17 cellular contexts compared by ENCODE assay signal in genomic region chr2:217489145-217489960, GRCh38.
DNase-seq lines count a peak whose midpoint lies in the region; ATAC-seq and TF ChIP-seq lines count a peak whose summit lies in the region.
"Had no signal": no experiment of that assay in that cellular context is flagged by ENCODE, and none has a peak within 500 bp of the region (broad histone marks: within the 10 kb centered on the region; RNA-seq: fewer than 3 reads in every experiment).

No MANE protein-coding gene starts in this region.

- H3K27me3 Mint-ChIP-seq in osteocyte (ENCODE audit: unreplicated experiment): no peaks in the 10 kb centered on the region
- H3K27me3 Mint-ChIP-seq: T-helper 17 cell had no signal

- no peak overlapping the region for H3K4me3 ChIP-seq in astrocyte of the spinal cord (ENCODE audit: low read depth, low read length)
- no peak overlapping the region for H3K4me3 ChIP-seq in mucosa of descending colon
- H3K4me3 ChIP-seq: gastrocnemius medialis, GM12878 had no signal

- H3K27ac Mint-ChIP-seq in osteocyte (ENCODE audit: unreplicated experiment): peak overlapping the region; percentile 69
- H3K27ac Mint-ChIP-seq: activated naive CD8-positive, alpha-beta T cell; stimulated activated naive B cell treated with anti-CD40 and anti-IgM and Interleukin-4, amounts not matched to agents 10 μg/mL and 1 μg/mL and 100 μg/mL, for 72 hours; T-helper 17 cell had no signal

- peak overlapping the region; percentile 24 for H3K4me3 Mint-ChIP-seq in osteocyte (ENCODE audit: unreplicated experiment)
- H3K4me3 Mint-ChIP-seq: activated naive CD8-positive, alpha-beta T cell; stimulated activated naive B cell treated with anti-CD40 and anti-IgM and Interleukin-4, amounts not matched to agents 10 μg/mL and 1 μg/mL and 100 μg/mL, for 72 hours; T-helper 17 cell had no signal

- peaks cover 20% of the 10 kb centered on the region for H3K4me1 Mint-ChIP-seq in osteocyte (ENCODE audit: unreplicated experiment)
- H3K4me1 Mint-ChIP-seq: stimulated activated naive B cell treated with anti-CD40 and anti-IgM and Interleukin-4, amounts not matched to agents 10 μg/mL and 1 μg/mL and 100 μg/mL, for 72 hours; T-helper 17 cell had no signal

- no peak for ATAC-seq in mucosa of descending colon
- no peak for ATAC-seq in GM18861 (IDR thresholded peaks at IDR 0.05; ENCODE audit: unreplicated experiment)
- no peak for ATAC-seq in GM18873 (IDR thresholded peaks at IDR 0.05; ENCODE audit: low FRiP score, unreplicated experiment)
- ATAC-seq: gastrocnemius medialis; GM12878; stimulated activated naive B cell treated with anti-CD40 and anti-IgM and Interleukin-4, amounts not matched to agents 10 μg/mL and 1 μg/mL and 100 μg/mL, for 72 hours; T-helper 17 cell had no signal

- DNase-seq in ELR (ENCODE audit: low read depth) (peak; percentile 15), NCI-H146 treated with DMSO at 0.1 percent for 48 hours (lab: John Stamatoyannopoulos, UW; ENCODE audit: unreplicated experiment) (peak; percentile 71), astrocyte of the spinal cord (ENCODE audit: low read depth, low spot score) (peak; percentile 33), osteocyte (ENCODE audit: extremely low spot score, unreplicated experiment) (no peak), NCI-H1092 (lab: John Stamatoyannopoulos, UW) (no peak), mucosa of descending colon (no peak)
- DNase-seq: cortex of kidney; gastrocnemius medialis; MM.1S; occipital lobe; stimulated activated CD4-positive, alpha-beta T cell treated with anti-CD3 and anti-CD28 coated beads, Interleukin-1b, Interleukin-23, amount 100 ng/mL, for 48 hours; stimulated activated naive B cell treated with anti-CD40 and anti-IgM and Interleukin-4, amounts not matched to agents 10 μg/mL and 1 μg/mL and 100 μg/mL, for 72 hours; T-helper 17 cell had no signal

- no peaks in the 10 kb centered on the region for H3K4me1 ChIP-seq in mucosa of descending colon (ENCODE audit: low read depth)
- H3K4me1 ChIP-seq: gastrocnemius medialis had no signal

- H3K9me3 ChIP-seq in mucosa of descending colon: no peaks in the 10 kb centered on the region
- H3K9me3 ChIP-seq: gastrocnemius medialis had no signal

- intact Hi-C loops in mucosa of descending colon (cut with DNase I, micrococcal nuclease): no loop called here

- no peaks in the 10 kb centered on the region for H3K36me3 ChIP-seq in mucosa of descending colon (ENCODE audit: low read depth)
- H3K36me3 ChIP-seq: gastrocnemius medialis had no signal

- in situ Hi-C loops in astrocyte of the spinal cord (cut with HindIII; ENCODE audit: low sequenced_read_pairs): no loop called here

- TF ChIP-seq CTCF in astrocyte of the spinal cord (IDR thresholded peaks at IDR 0.05; ENCODE audit: low read depth, low read length) (no peak), osteocyte (IDR thresholded peaks at IDR 0.05) (no peak), mucosa of descending colon (IDR thresholded peaks at IDR 0.05) (no peak)

- H3K9me3 Mint-ChIP-seq in osteocyte (ENCODE audit: unreplicated experiment): peaks cover 6% of the 10 kb centered on the region

- H3K36me3 Mint-ChIP-seq in osteocyte (ENCODE audit: unreplicated experiment): peaks cover 1% of the 10 kb centered on the region
- H3K36me3 Mint-ChIP-seq: activated naive CD8-positive, alpha-beta T cell had no signal

Comparison
In these comparisons a context has a peak if more than half of its experiments do, and no peak if none do; other contexts are left out.
1. DNase-seq: peak in ELR (single experiment), NCI-H146 treated with DMSO at 0.1 percent for 48 hours (single experiment) and astrocyte of the spinal cord (single experiment); none in osteocyte (single experiment), NCI-H1092 (single experiment) and mucosa of descending colon (0 of 3).